Comparison of ENCODE assay signal across 5 cellular contexts in genomic region chr13:70938462-70938861, GRCh38.
"Had no signal": no experiment of that assay in that cellular context is flagged by ENCODE, and none has a peak within 500 bp of the region (broad histone marks: within the 10 kb centered on the region; RNA-seq: fewer than 3 reads in every experiment).

No MANE protein-coding gene starts in this region.

- H3K4me2 ChIP-seq: KMS-11 had no signal

- H3K27ac ChIP-seq: HL-60, KMS-11 had no signal

- DNase-seq: KBM-7, KG1 had no signal

- H3K9ac ChIP-seq: KMS-11 had no signal

- FAIRE-seq: HTR-8/SVneo had no signal
